Comparison of ENCODE assay signal across 20 cellular contexts in the genomic region with DNA sequence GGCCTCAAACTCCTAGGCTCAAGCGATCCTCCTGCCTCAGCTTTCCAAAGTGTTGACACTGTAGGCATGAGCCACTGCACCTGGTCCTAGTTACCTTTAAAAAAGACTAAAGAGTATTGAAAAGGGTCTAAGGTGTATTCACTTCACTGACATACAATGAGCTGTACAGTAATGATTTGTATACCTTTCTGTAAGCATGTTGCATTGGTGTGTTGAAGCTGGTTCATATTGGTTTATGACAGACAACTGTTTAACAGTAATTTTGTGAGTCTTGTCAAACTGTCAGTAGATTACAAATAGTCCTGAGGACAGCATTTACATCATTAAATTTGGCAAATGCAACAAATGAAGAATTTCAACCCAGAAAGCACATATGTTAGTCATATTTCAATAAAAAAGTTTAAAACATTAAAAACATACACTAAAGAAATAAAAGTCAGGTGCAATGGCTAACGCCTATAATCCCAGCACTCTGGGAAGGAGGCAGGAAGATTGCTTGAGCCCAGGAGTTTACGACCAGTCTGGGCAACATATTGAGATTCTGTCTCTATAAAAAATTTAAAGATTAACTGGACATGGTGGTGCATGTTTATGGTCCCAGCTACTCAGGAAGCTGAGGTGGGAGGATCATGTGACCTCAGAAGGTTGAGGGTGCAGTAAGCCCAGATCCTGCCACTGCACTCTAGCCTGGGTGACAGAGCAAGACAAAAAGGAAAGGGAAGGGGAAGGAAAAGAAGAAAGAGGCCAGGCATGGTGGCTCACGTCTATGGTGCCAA.
DNase-seq lines count a peak whose midpoint lies in the region; ATAC-seq and TF ChIP-seq lines count a peak whose summit lies in the region.
"Had no signal": no experiment of that assay in that cellular context is flagged by ENCODE, and none has a peak within 500 bp of the region (broad histone marks: within the 10 kb centered on the region; RNA-seq: fewer than 3 reads in every experiment).

No MANE protein-coding gene starts in this region.

- H3K27ac Mint-ChIP-seq in Caco-2 (ENCODE audit: unreplicated experiment) (peak overlapping the region; percentile 31), memory B cell (peak overlapping the region; percentile 33), CD14-positive monocyte (peak overlapping the region in 3 of 7 donors; percentile 30 to 89 (median 83))
- H3K27ac Mint-ChIP-seq in activated T-helper 17 cell treated with anti-CD3 and anti-CD28 coated beads, Interleukin-2, amount 50 U/mL, for 72 hours = no peak overlapping the region
- H3K27ac Mint-ChIP-seq: CD8-positive, alpha-beta memory T cell had no signal

- H3K79me2 ChIP-seq in Loucy (ENCODE audit: insufficient read depth, low read length) (no peaks in the 10 kb centered on the region), OCI-LY7 (ENCODE audit: insufficient read depth, low read depth, low read length) (no peaks in the 10 kb centered on the region)

- no peak for DNase-seq in Caco-2
- DNase-seq in memory B cell (ENCODE audit: low spot score in 2 of 2) = no peak
- DNase-seq in OCI-LY7 (ENCODE audit: low spot score) = no peak
- DNase-seq in CD14-positive monocyte (ENCODE audit: low spot score) = no peak
- DNase-seq: CD8-positive, alpha-beta memory T cell; DMS79; IMR-90; Karpas-422; MM.1S; NCI-H1092 treated with DMSO at 0.1 percent for 48 hours; NCI-H146; NCI-H2081; Peyer's patch had no signal

- H3K4me2 ChIP-seq in Loucy (ENCODE audit: low read depth, low read length, poor library complexity, severe bottlenecking) (peak overlapping the region; percentile 59), OCI-LY7 (ENCODE audit: low read length) (no peak overlapping the region)
- H3K4me2 ChIP-seq: BLaER1 treated with 17β-estradiol and CSF1 and Interleukin-3, amounts not matched to agents 10 nM and 100 nM had no signal

- H3K9me2 ChIP-seq in Loucy (replicated peaks; ENCODE audit: low read depth, low read length) (no peaks in the 10 kb centered on the region), OCI-LY7 (ENCODE audit: insufficient read depth, low read length) (no peaks in the 10 kb centered on the region)

- H4K20me1 ChIP-seq in Loucy (ENCODE audit: insufficient read depth, low read length, poor library complexity, severe bottlenecking) = no peaks in the 10 kb centered on the region
- H4K20me1 ChIP-seq in OCI-LY7 (ENCODE audit: insufficient read depth, low read length) = no peaks in the 10 kb centered on the region
- H4K20me1 ChIP-seq: BLaER1 treated with 17β-estradiol and CSF1 and Interleukin-3, amounts not matched to agents 10 nM and 100 nM had no signal

- no peaks in the 10 kb centered on the region; the same call in 1 of the 2 replicates for H3K36me3 ChIP-seq in Caco-2 (ENCODE audit: control insufficient read depth, insufficient read depth, low read length)
- H3K36me3 ChIP-seq in Loucy (ENCODE audit: insufficient read depth, low read length) = no peaks in the 10 kb centered on the region
- peaks cover 22% of the 10 kb centered on the region for H3K36me3 ChIP-seq in neutrophil
- peaks cover 30% of the 10 kb centered on the region for H3K36me3 ChIP-seq in OCI-LY7 (ENCODE audit: insufficient read depth, low read length)

- H3K4me3 ChIP-seq in Caco-2 (ENCODE audit: low read depth, low read length) = no peak overlapping the region
- peak overlapping the region; percentile 5 for H3K4me3 ChIP-seq in Loucy (ENCODE audit: low read length, poor library complexity, severe bottlenecking)
- no peak overlapping the region for H3K4me3 ChIP-seq in neutrophil (ENCODE audit: low read depth in 1 of 2, low read length in 1 of 2)
- no peak overlapping the region for H3K4me3 ChIP-seq in OCI-LY7 (ENCODE audit: low read depth, low read length, poor library complexity, severe bottlenecking)
- H3K4me3 ChIP-seq: BLaER1 treated with 17β-estradiol and CSF1 and Interleukin-3, amounts not matched to agents 10 nM and 100 nM; HAP-1; Peyer's patch had no signal

- H3K4me1 Mint-ChIP-seq in Caco-2 (ENCODE audit: low read depth, unreplicated experiment) (no peaks in the 10 kb centered on the region), memory B cell (peaks cover 13% of the 10 kb centered on the region), CD14-positive monocyte (peaks cover 1% of the 10 kb centered on the region)
- no peaks in the 10 kb centered on the region for H3K4me1 Mint-ChIP-seq in activated T-helper 17 cell treated with anti-CD3 and anti-CD28 coated beads, Interleukin-2, amount 50 U/mL, for 72 hours

- TF ChIP-seq CTCF in Caco-2 (IDR thresholded peaks at IDR 0.05; ENCODE audit: insufficient read depth in 1 of 2, low read depth in 1 of 2, low read length in 1 of 2, severe bottlenecking in 1 of 2, unreplicated experiment in 1 of 2) = no peak
- no peak for TF ChIP-seq CTCF in Loucy (conservative IDR thresholded peaks at IDR 0.05; ENCODE audit: low read length)
- no peak for TF ChIP-seq CTCF in neutrophil (IDR thresholded peaks at IDR 0.05)
- no peak for TF ChIP-seq CTCF in OCI-LY7 (conservative IDR thresholded peaks at IDR 0.05; ENCODE audit: low read length)
- TF ChIP-seq CTCF in CD14-positive monocyte (IDR thresholded peaks at IDR 0.05) = no peak

- no peaks in the 10 kb centered on the region for H3K9me3 Mint-ChIP-seq in Caco-2 (ENCODE audit: unreplicated experiment)
- H3K9me3 Mint-ChIP-seq in memory B cell = no peaks in the 10 kb centered on the region
- peaks cover 0 to 2% (median 0%) of the 10 kb centered on the region in 7 donors for H3K9me3 Mint-ChIP-seq in CD14-positive monocyte
- H3K9me3 Mint-ChIP-seq in activated T-helper 17 cell treated with anti-CD3 and anti-CD28 coated beads, Interleukin-2, amount 50 U/mL, for 72 hours = no peaks in the 10 kb centered on the region
- H3K9me3 Mint-ChIP-seq: CD8-positive, alpha-beta memory T cell had no signal

- H3K9me3 ChIP-seq in Caco-2 (no peaks in the 10 kb centered on the region), Loucy (ENCODE audit: insufficient read depth, low read depth, low read length) (no peaks in the 10 kb centered on the region), neutrophil (no peaks in the 10 kb centered on the region), OCI-LY7 (ENCODE audit: low read length) (no peaks in the 10 kb centered on the region)
- H3K9me3 ChIP-seq: BLaER1 treated with 17β-estradiol and CSF1 and Interleukin-3, amounts not matched to agents 10 nM and 100 nM; HAP-1; Peyer's patch had no signal

- H3K27ac ChIP-seq in neutrophil = peak overlapping the region; percentile 82
- no peak overlapping the region for H3K27ac ChIP-seq in OCI-LY7 (ENCODE audit: low read depth, low read length, poor library complexity, severe bottlenecking)
- H3K27ac ChIP-seq: BLaER1 treated with 17β-estradiol and CSF1 and Interleukin-3, amounts not matched to agents 10 nM and 100 nM; Peyer's patch had no signal

- H3K9ac ChIP-seq in Loucy (ENCODE audit: low read depth, low read length, poor library complexity, severe bottlenecking) = peak overlapping the region; percentile 49
- H3K9ac ChIP-seq: BLaER1 treated with 17β-estradiol and CSF1 and Interleukin-3, amounts not matched to agents 10 nM and 100 nM had no signal

- ATAC-seq in memory B cell (ENCODE audit: low read depth) (no peak), GM19035 (IDR thresholded peaks at IDR 0.05; ENCODE audit: unreplicated experiment) (no peak)
- no peak for ATAC-seq in activated T-helper 17 cell treated with anti-CD3 and anti-CD28 coated beads, Interleukin-2, amount 50 U/mL, for 72 hours (replicated peaks)
- ATAC-seq: Right ventricle myocardium inferior had no signal

- CTCF ChIA-PET in Caco-2 (lab: Charles Lee) = no interaction called here
- CTCF ChIA-PET in OCI-LY7 (lab: Charles Lee; ENCODE audit: unreplicated experiment) = no interaction called here

- intact Hi-C loops in Caco-2 (cut with micrococcal nuclease; ENCODE audit: unreplicated experiment) = no loop called here
- intact Hi-C loops in OCI-LY7 (cut with micrococcal nuclease; ENCODE audit: unreplicated experiment) = no loop called here
- intact Hi-C loops in CD14-positive monocyte (cut with micrococcal nuclease) = no loop called here

- H3K4me1 ChIP-seq in Caco-2 = no peaks in the 10 kb centered on the region
- H3K4me1 ChIP-seq in Loucy (ENCODE audit: insufficient read depth, low read length, poor library complexity, severe bottlenecking) = peaks cover 22% of the 10 kb centered on the region
- peaks cover 16 to 61% of the 10 kb centered on the region in 2 experiments for H3K4me1 ChIP-seq in neutrophil (ENCODE audit: control insufficient read depth in 1 of 2, insufficient read depth in 1 of 2, low read depth in 1 of 2, low read length in 1 of 2)
- H3K4me1 ChIP-seq in OCI-LY7 (ENCODE audit: insufficient read depth, low read length, poor library complexity, severe bottlenecking) = no peaks in the 10 kb centered on the region
- H3K4me1 ChIP-seq: HAP-1, Peyer's patch had no signal

- H3F3A ChIP-seq in Loucy (ENCODE audit: low read depth) = no peaks in the 10 kb centered on the region

- H3K4me3 Mint-ChIP-seq in Caco-2 (ENCODE audit: unreplicated experiment) = no peak overlapping the region
- H3K4me3 Mint-ChIP-seq in memory B cell = no peak overlapping the region
- no peak overlapping the region for H3K4me3 Mint-ChIP-seq in CD14-positive monocyte
- no peak overlapping the region for H3K4me3 Mint-ChIP-seq in activated T-helper 17 cell treated with anti-CD3 and anti-CD28 coated beads, Interleukin-2, amount 50 U/mL, for 72 hours
- H3K4me3 Mint-ChIP-seq: CD8-positive, alpha-beta memory T cell had no signal

- H3K27me3 Mint-ChIP-seq in Caco-2 (ENCODE audit: insufficient read depth, unreplicated experiment) (no peaks in the 10 kb centered on the region), memory B cell (no peaks in the 10 kb centered on the region), CD14-positive monocyte (ENCODE audit: low read depth in 3 of 3) (no peaks in the 10 kb centered on the region)
- H3K27me3 Mint-ChIP-seq in activated T-helper 17 cell treated with anti-CD3 and anti-CD28 coated beads, Interleukin-2, amount 50 U/mL, for 72 hours = no peaks in the 10 kb centered on the region
- H3K27me3 Mint-ChIP-seq: CD8-positive, alpha-beta memory T cell had no signal

- peaks cover 20% of the 10 kb centered on the region for H3K36me3 Mint-ChIP-seq in Caco-2 (ENCODE audit: insufficient read depth, unreplicated experiment)
- H3K36me3 Mint-ChIP-seq in memory B cell = peaks cover 26% of the 10 kb centered on the region
- peaks cover 42 to 48% of the 10 kb centered on the region in 2 donors for H3K36me3 Mint-ChIP-seq in CD14-positive monocyte
- peaks cover 43% of the 10 kb centered on the region for H3K36me3 Mint-ChIP-seq in activated T-helper 17 cell treated with anti-CD3 and anti-CD28 coated beads, Interleukin-2, amount 50 U/mL, for 72 hours (ENCODE audit: low read depth)

- no peaks in the 10 kb centered on the region for H3K27me3 ChIP-seq in Caco-2 (replicated peaks; ENCODE audit: control insufficient read depth, insufficient read depth, low read length)
- H3K27me3 ChIP-seq in Loucy (ENCODE audit: insufficient read depth, low read length, poor library complexity, severe bottlenecking) = no peaks in the 10 kb centered on the region
- H3K27me3 ChIP-seq in neutrophil = no peaks in the 10 kb centered on the region
- H3K27me3 ChIP-seq: BLaER1 treated with 17β-estradiol and CSF1 and Interleukin-3, amounts not matched to agents 10 nM and 100 nM; Peyer's patch had no signal

- POLR2A ChIA-PET in Caco-2 (lab: Charles Lee) (no interaction called here), OCI-LY7 (lab: Charles Lee) (no interaction called here)

- BruUV-seq in Caco-2 (replicated peaks; lab: Mats Ljungman, UMichigan) = no TSS peak
- BruUV-seq in OCI-LY7 (replicated peaks; lab: Mats Ljungman, UMichigan) = no TSS peak

- H2AFZ ChIP-seq in Loucy (ENCODE audit: low read length) = peak overlapping the region; percentile 25; the same call in 1 of the 2 replicates
- H2AFZ ChIP-seq in OCI-LY7 (ENCODE audit: low read length) = no peak overlapping the region
